In genomic region chr12:118371354-118372282, GRCh38 we compare ENCODE assay signal across 8 cellular contexts. TPM values are rescaled to one million over a fixed set of nuclear protein-coding genes. Genes with fewer than 3 reads are reported as not detected.
A peak's percentile ranks its signal among the peaks of the same experiment; 100 is the strongest.
DNase-seq lines count a peak whose midpoint lies in the region; ATAC-seq and TF ChIP-seq lines count a peak whose summit lies in the region.

No MANE protein-coding gene starts in this region.

- H3K4me1 ChIP-seq in HUES64 (ENCODE audit: insufficient read depth, low read length) (peaks cover 17% of the 10 kb centered on the region; the same call in 1 of the 2 replicates), rectal smooth muscle tissue (ENCODE audit: control insufficient read depth, insufficient read depth, low read length) (peaks cover 14% of the 10 kb centered on the region)

- intact Hi-C loops in Right ventricle myocardium superior (cut with DNase I) = loop anchor here (10.0 kb wide), 2 partner anchors 237 to 497 kb away; partner anchors contain the start of gene PEBP1

- H3K9ac ChIP-seq in HUES64 (ENCODE audit: low read depth, low read length) = 0 out of 2 replicates have a peak overlapping the region, but pooled peaks have one; percentile 35
- H3K9ac ChIP-seq in rectal smooth muscle tissue (ENCODE audit: low read length) = peak overlapping the region; percentile 88

- WGBS in HUES64 = under 1% methylated on average over 59 of the region's 59 CpGs

- H3K9me3 ChIP-seq in HUES64 (ENCODE audit: insufficient read depth, low read depth, low read length) = no peaks in the 10 kb centered on the region

- H3K36me3 ChIP-seq in BJ (ENCODE audit: control insufficient read depth, insufficient read depth, low read length) (no peaks in the 10 kb centered on the region), HUES64 (ENCODE audit: insufficient read depth, low read length) (no peaks in the 10 kb centered on the region), rectal smooth muscle tissue (ENCODE audit: control insufficient read depth, insufficient read depth, low read length) (no peaks in the 10 kb centered on the region)

- no peak for DNase-seq in BJ (ENCODE audit: low read depth)
- DNase-seq in activated T-helper 9 cell treated with anti-CD3 and anti-CD28 coated beads, Interleukin-2, amount 50 U/mL, for 16 hours (ENCODE audit: low read depth) = peak; percentile 4
- peak; percentile 53 for DNase-seq in Right ventricle myocardium superior
- no peak for DNase-seq in NCI-H510A treated with DMSO at 0.1 percent for 48 hours (lab: John Stamatoyannopoulos, UW)
- DNase-seq in NCI-H1105 treated with DMSO at 0.1 percent for 48 hours (lab: John Stamatoyannopoulos, UW) = no peak
- DNase-seq in NOMO-1 treated with DMSO at 0.1 percent for 48 hours (lab: John Stamatoyannopoulos, UW; ENCODE audit: unreplicated experiment) = no peak

- H3K27ac ChIP-seq in HUES64 (ENCODE audit: low read depth, low read length) (no peak overlapping the region), rectal smooth muscle tissue (ENCODE audit: low read depth, low read length) (no peak overlapping the region)

- no peak for ATAC-seq in Right ventricle myocardium superior (ENCODE audit: poor library complexity)

- CTCF ChIA-PET in BJ (lab: Yijun Ruan, JAX) = interaction anchor here (0.9 to 1.4 kb wide), 4 partner anchors 187 to 195 kb away, joined by 3 to 8 read pairs (median 4); no protein-coding TSS in a partner anchor

- H3K27me3 ChIP-seq in BJ (ENCODE audit: control insufficient read depth, insufficient read depth, low read length) = no peaks in the 10 kb centered on the region
- H3K27me3 ChIP-seq in HUES64 (ENCODE audit: insufficient read depth, low read length) = peaks cover 23% of the 10 kb centered on the region
- no peaks in the 10 kb centered on the region for H3K27me3 ChIP-seq in rectal smooth muscle tissue (ENCODE audit: control insufficient read depth, insufficient read depth, low read length)

- H3K4me3 ChIP-seq in BJ (ENCODE audit: low read depth, low read length) (peak overlapping the region; percentile 93), HUES64 (ENCODE audit: low read length) (peak overlapping the region; percentile 95), rectal smooth muscle tissue (ENCODE audit: low read length) (peak overlapping the region; percentile 94)

- TF ChIP-seq CTCF in BJ (IDR thresholded peaks at IDR 0.05; ENCODE audit: insufficient read depth, low read depth, low read length) = no peak

- POLR2A ChIA-PET in BJ (lab: Charles Lee) = no interaction called here

RNA-seq across cellular contexts. Expression of gene TAOK3, which starts 1.1 kb away (rescaled TPM):
- polyA plus RNA-seq in BJ (2011; rRNA removed) = 18.3 and 23.5 TPM in 2 replicates
- 26.4 and 32.4 TPM in 2 replicates for polyA minus RNA-seq in BJ (2011; rRNA and poly(A)+ RNA removed)
- polyA plus RNA-seq in HUES64 (2013, experiment 1 of 2) = 3.8 TPM
- polyA plus RNA-seq in HUES64 (2013, experiment 2 of 2) = 5.1 TPM
- total RNA-seq in Right ventricle myocardium superior = 21.8 TPM

RNA-seq across cellular contexts. Expression of gene SUDS3, which starts 4.7 kb away (rescaled TPM):
- polyA plus RNA-seq in BJ (2011; rRNA removed) = 16.2 and 22.8 TPM in 2 replicates
- polyA minus RNA-seq in BJ (2011; rRNA and poly(A)+ RNA removed) = 15.2 and 16.0 TPM in 2 replicates
- polyA plus RNA-seq in HUES64 (2013, experiment 1 of 2) = 24.5 TPM
- polyA plus RNA-seq in HUES64 (2013, experiment 2 of 2) = 27.8 TPM
- total RNA-seq in Right ventricle myocardium superior = 17.0 TPM

Comparison
In these comparisons a context has a peak if more than half of its experiments do, and no peak if none do; other contexts are left out.
1. DNase-seq: peak in activated T-helper 9 cell treated with anti-CD3 and anti-CD28 coated beads, Interleukin-2, amount 50 U/mL, for 16 hours (single experiment) and Right ventricle myocardium superior (single experiment); none in BJ (single experiment), NCI-H510A treated with DMSO at 0.1 percent for 48 hours (single experiment), NCI-H1105 treated with DMSO at 0.1 percent for 48 hours (single experiment) and NOMO-1 treated with DMSO at 0.1 percent for 48 hours (single experiment).
2. Peak in every context shown above with its lines, with median percentiles within 50 percentile points of each other: H3K4me3 ChIP-seq.